In the genomic region with DNA sequence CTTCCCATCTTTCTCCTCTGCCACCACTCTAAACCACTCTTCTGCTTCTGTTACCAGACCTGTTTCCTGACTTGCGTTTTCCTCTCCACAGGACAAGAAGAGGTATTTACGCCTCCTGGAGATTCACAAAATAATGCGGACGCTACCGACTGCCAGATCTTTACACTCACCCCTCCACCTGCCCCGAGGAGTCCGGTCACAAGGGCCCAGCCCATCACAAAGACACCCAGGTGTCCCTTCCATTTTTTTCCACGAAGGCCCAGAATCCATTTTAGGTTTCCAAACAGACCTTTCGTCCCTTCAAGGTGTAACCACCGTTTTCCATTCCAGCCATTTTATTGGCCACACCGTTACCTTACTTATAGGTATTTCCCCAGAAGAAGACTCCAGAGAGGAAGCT, we compare ENCODE assay signal across 1 cellular context.
TF ChIP-seq lines count a peak whose summit lies in the region.

No MANE protein-coding gene starts in this region.

TF ChIP-seq in H1, 55 proteins besides CTCF, POLR2A, EP300 and RAD21:
- 0 out of 2 replicates have a peak, but pooled peaks have one; percentile 29 for TF ChIP-seq YY1 (IDR thresholded peaks at IDR 0.05; ENCODE audit: low read depth, low read length)
- TF ChIP-seq, protein P1, sequence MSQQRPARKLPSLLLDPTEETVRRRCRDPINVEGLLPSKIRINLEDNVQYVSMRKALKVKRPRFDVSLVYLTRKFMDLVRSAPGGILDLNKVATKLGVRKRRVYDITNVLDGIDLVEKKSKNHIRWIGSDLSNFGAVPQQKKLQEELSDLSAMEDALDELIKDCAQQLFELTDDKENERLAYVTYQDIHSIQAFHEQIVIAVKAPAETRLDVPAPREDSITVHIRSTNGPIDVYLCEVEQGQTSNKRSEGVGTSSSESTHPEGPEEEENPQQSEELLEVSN (IDR thresholded peaks at IDR 0.05), result peak; percentile 70
- TF ChIP-seq GTF2F1 (IDR thresholded peaks at IDR 0.05; ENCODE audit: borderline replicate concordance, low read depth, low read length), result no peak
- TF ChIP-seq HDAC6 (IDR thresholded peaks at IDR 0.05; ENCODE audit: low read depth, low read length), result no peak
- TF ChIP-seq, protein P2, sequence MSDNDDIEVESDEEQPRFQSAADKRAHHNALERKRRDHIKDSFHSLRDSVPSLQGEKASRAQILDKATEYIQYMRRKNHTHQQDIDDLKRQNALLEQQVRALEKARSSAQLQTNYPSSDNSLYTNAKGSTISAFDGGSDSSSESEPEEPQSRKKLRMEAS (IDR thresholded peaks at IDR 0.05), result peak; percentile 67
